In genomic region chr17:31499771-31500554, GRCh38 we compare ENCODE assay signal across 1 cellular context.
TF ChIP-seq lines count a peak whose summit lies in the region.

No MANE protein-coding gene starts in this region.

TF ChIP-seq in HepG2, 621 proteins besides CTCF, POLR2A, EP300 and RAD21 (continued from another document and continues in another):
- TF ChIP-seq HNF1A (IDR thresholded peaks at IDR 0.05; ENCODE audit: low read depth) (no peak), HNF1A (CRISPR knock-in tag; IDR thresholded peaks at IDR 0.05; ENCODE audit: borderline replicate concordance) (no peak; the same call in 1 of the 2 replicates), ZNF580 (CRISPR knock-in tag; IDR thresholded peaks at IDR 0.05; ENCODE audit: borderline replicate concordance, low read depth) (no peak), SNAPC5 (CRISPR knock-in tag; IDR thresholded peaks at IDR 0.05; ENCODE audit: borderline replicate concordance) (no peak), GPN1 (CRISPR knock-in tag; IDR thresholded peaks at IDR 0.05; ENCODE audit: borderline replicate concordance) (no peak), CREM (IDR thresholded peaks at IDR 0.05) (peak; percentile 52; the same call in 1 of the 2 replicates), CREM (CRISPR knock-in tag; IDR thresholded peaks at IDR 0.05) (no peak), CCDC6 (CRISPR knock-in tag; IDR thresholded peaks at IDR 0.05) (no peak), ZSCAN12 (CRISPR knock-in tag; IDR thresholded peaks at IDR 0.05) (no peak), UBTF (CRISPR knock-in tag; IDR thresholded peaks at IDR 0.05) (no peak), ZNF674 (CRISPR knock-in tag; IDR thresholded peaks at IDR 0.05; ENCODE audit: low read depth) (no peak), ZNF773 (CRISPR knock-in tag; IDR thresholded peaks at IDR 0.05; ENCODE audit: borderline replicate concordance) (no peak), ASH2L (IDR thresholded peaks at IDR 0.05; ENCODE audit: insufficient read length, low read depth, low read length) (peak; percentile 55), ZNF251 (CRISPR knock-in tag; IDR thresholded peaks at IDR 0.05) (no peak), HNRNPLL (IDR thresholded peaks at IDR 0.05; ENCODE audit: low read depth, low read length, poor library complexity, severe bottlenecking) (peak; percentile 32), ZNF746 (CRISPR knock-in tag; IDR thresholded peaks at IDR 0.05) (no peak), ZBTB8A (CRISPR knock-in tag; IDR thresholded peaks at IDR 0.05; ENCODE audit: borderline replicate concordance, low read depth) (no peak), TRIM24 (CRISPR knock-in tag; IDR thresholded peaks at IDR 0.05) (no peak), SALL2 (CRISPR knock-in tag; IDR thresholded peaks at IDR 0.05) (no peak), BRF2 (CRISPR knock-in tag; IDR thresholded peaks at IDR 0.05) (no peak), SCMH1 (CRISPR knock-in tag; IDR thresholded peaks at IDR 0.05; ENCODE audit: borderline replicate concordance) (no peak), ZNF253 (CRISPR knock-in tag; IDR thresholded peaks at IDR 0.05; ENCODE audit: borderline replicate concordance) (no peak), SIX4 (CRISPR knock-in tag; IDR thresholded peaks at IDR 0.05) (no peak), HMGXB4 (CRISPR knock-in tag; IDR thresholded peaks at IDR 0.05; ENCODE audit: borderline replicate concordance in 1 of 2, low read depth in 1 of 2) (0 out of 4 replicates have a peak, but pooled peaks of 1 of the 2 experiments have one; percentile 26), MED1 (CRISPR knock-in tag; IDR thresholded peaks at IDR 0.05) (peak; percentile 79), ZFY (CRISPR knock-in tag; IDR thresholded peaks at IDR 0.05) (peak; percentile 45; the same call in 1 of the 2 replicates), HOXD1 (CRISPR knock-in tag; IDR thresholded peaks at IDR 0.05) (no peak), FOXJ3 (CRISPR knock-in tag; IDR thresholded peaks at IDR 0.05; ENCODE audit: borderline replicate concordance) (peak; percentile 50; the same call in 1 of the 2 replicates), FUBP1 (CRISPR knock-in tag; IDR thresholded peaks at IDR 0.05; ENCODE audit: borderline replicate concordance) (no peak), ZNF891 (CRISPR knock-in tag; IDR thresholded peaks at IDR 0.05) (no peak), KIAA2018 (CRISPR knock-in tag; IDR thresholded peaks at IDR 0.05; ENCODE audit: borderline replicate concordance) (no peak), ISL2 (CRISPR knock-in tag; IDR thresholded peaks at IDR 0.05) (peak; percentile 67), ATF3 (CRISPR knock-in tag; IDR thresholded peaks at IDR 0.05) (no peak)
